In the genomic region with DNA sequence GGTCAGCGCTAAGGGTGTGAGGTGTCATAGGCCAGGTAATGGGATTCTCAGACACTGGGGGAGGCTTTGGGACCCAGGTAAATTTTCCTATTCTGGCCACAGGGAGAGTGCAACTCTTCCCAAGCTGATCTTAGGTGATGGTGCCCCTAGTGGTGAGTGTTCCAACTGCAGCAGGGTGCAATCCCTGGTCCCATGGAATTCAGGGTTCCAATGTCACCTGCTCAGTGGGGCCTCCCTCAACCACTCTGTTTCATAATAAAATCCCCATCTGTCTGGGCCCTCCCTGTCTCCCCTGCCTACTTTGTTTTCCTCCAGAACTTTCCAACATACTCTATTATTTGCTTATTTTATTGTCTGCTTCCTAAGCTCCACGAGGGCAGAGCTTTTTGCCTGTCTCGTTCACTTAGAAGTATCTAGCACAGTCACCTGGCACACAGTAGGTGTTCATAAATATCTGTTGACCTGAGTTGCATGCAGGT, we compare ENCODE assay signal across 9 cellular contexts. TPM values are rescaled to one million over a fixed set of nuclear protein-coding genes. Genes with fewer than 3 reads are reported as not detected.
A peak's percentile ranks its signal among the peaks of the same experiment; 100 is the strongest.
DNase-seq lines count a peak whose midpoint lies in the region; ATAC-seq and TF ChIP-seq lines count a peak whose summit lies in the region.
"Had no signal": no experiment of that assay in that cellular context is flagged by ENCODE, and none has a peak within 500 bp of the region (broad histone marks: within the 10 kb centered on the region; RNA-seq: fewer than 3 reads in every experiment).

No MANE protein-coding gene starts in this region.

- H3K27ac ChIP-seq in neuronal stem cell (replicated peaks; ENCODE audit: low read length) (no peak overlapping the region), tibial nerve (no peak overlapping the region)

- TF ChIP-seq CTCF in tibial nerve (IDR thresholded peaks at IDR 0.05): peak; percentile 56 to 87 (median 81)

- no peak overlapping the region for H4K91ac ChIP-seq in neuronal stem cell (ENCODE audit: low read depth, low read length, poor library complexity)

- H2BK15ac ChIP-seq in neuronal stem cell (ENCODE audit: low read length): no peak overlapping the region

- no peak overlapping the region for H2BK12ac ChIP-seq in neuronal stem cell (ENCODE audit: low read length)

- no peak overlapping the region for H4K8ac ChIP-seq in neuronal stem cell (ENCODE audit: low read depth, low read length)

- H2AFZ ChIP-seq in neuronal stem cell (ENCODE audit: low read length): no peak overlapping the region

- H3K4me2 ChIP-seq in neuronal stem cell (ENCODE audit: insufficient read depth, low read length, poor library complexity, severe bottlenecking): no peak overlapping the region

- H2BK5ac ChIP-seq in neuronal stem cell (ENCODE audit: low read length): no peak overlapping the region

- H3K14ac ChIP-seq in neuronal stem cell (ENCODE audit: low read length): no peak overlapping the region

- no peak overlapping the region for H3K18ac ChIP-seq in neuronal stem cell (ENCODE audit: low read length)

- peaks cover 0 to 8% of the 10 kb centered on the region in 2 donors for H3K4me1 ChIP-seq in neuronal stem cell (ENCODE audit: control insufficient read depth in 2 of 2, insufficient read depth in 1 of 2, low read depth in 1 of 2, low read length in 2 of 2)
- H3K4me1 ChIP-seq in tibial nerve: peaks cover 0 to 17% (median 3%) of the 10 kb centered on the region in 4 donors

- no peak for TF ChIP-seq EP300 in tibial nerve (IDR thresholded peaks at IDR 0.05)

- no peaks in the 10 kb centered on the region for H3K36me3 ChIP-seq in MG63
- no peaks in the 10 kb centered on the region for H3K36me3 ChIP-seq in neuronal stem cell (replicated peaks in 1 of 2; ENCODE audit: control insufficient read depth in 2 of 2, insufficient read depth in 2 of 2, low read length in 2 of 2)
- no peaks in the 10 kb centered on the region for H3K36me3 ChIP-seq in tibial nerve

- H3K27me3 ChIP-seq in MG63 (no peaks in the 10 kb centered on the region), neuronal stem cell (ENCODE audit: control insufficient read depth in 3 of 3, insufficient read depth in 3 of 3, low read depth in 1 of 3, low read length in 3 of 3) (peaks cover 0 to 14% (median 8%) of the 10 kb centered on the region in 3 experiments), tibial nerve (no peaks in the 10 kb centered on the region)

- WGBS in neuronal stem cell (ENCODE audit: extremely low coverage in 2 of 2, insufficient read length in 2 of 2, insufficient replicate concordance in 1 of 2), 2 donors: no CpG with 5 or more reads among the region's 3 CpGs
- 58 to 75% methylated on average over 3 of the region's 3 CpGs for WGBS in tibial nerve, 2 donors

- H3K9ac ChIP-seq in neuronal stem cell (ENCODE audit: low read depth, low read length, poor library complexity): no peak overlapping the region

- H3K23ac ChIP-seq in neuronal stem cell (ENCODE audit: low read depth, low read length, poor library complexity): no peak overlapping the region

- ATAC-seq in esophagus mucosa: peak; percentile 63
- ATAC-seq in GM18870 (IDR thresholded peaks at IDR 0.05; ENCODE audit: unreplicated experiment): no peak

- peak; percentile 25 for DNase-seq in NCI-H1105 (lab: John Stamatoyannopoulos, UW)
- DNase-seq in NCI-H1105 treated with DMSO at 0.1 percent for 48 hours (lab: John Stamatoyannopoulos, UW): no peak
- DNase-seq in MG63: peak; percentile 23
- DNase-seq in activated CD8-positive, alpha-beta memory T cell treated with anti-CD3 and anti-CD28 coated beads for 48 hours (ENCODE audit: low read depth in 2 of 3, low spot score in 2 of 3): peak in 2 of 3 experiments; percentile 31 to 38
- peak; percentile 65 for DNase-seq in neuronal stem cell (ENCODE audit: low spot score)
- DNase-seq in tibial nerve (ENCODE audit: low spot score in 2 of 2): peak; percentile 32 to 61

- H3K79me1 ChIP-seq in neuronal stem cell (ENCODE audit: low read depth, low read length): no peaks in the 10 kb centered on the region

- TF ChIP-seq POLR2A in tibial nerve (IDR thresholded peaks at IDR 0.05): no peak

- no peak overlapping the region for H2BK120ac ChIP-seq in neuronal stem cell (ENCODE audit: low read depth, low read length)

- no peak overlapping the region for H3K4ac ChIP-seq in neuronal stem cell (ENCODE audit: low read length)

- no peak overlapping the region for H2AK5ac ChIP-seq in neuronal stem cell (ENCODE audit: low read depth, low read length)

- H3K9me3 ChIP-seq in MG63 (no peaks in the 10 kb centered on the region), neuronal stem cell (replicated peaks in 1 of 2; ENCODE audit: control insufficient read depth in 2 of 2, insufficient read depth in 1 of 2, low read depth in 1 of 2, low read length in 2 of 2) (no peaks in the 10 kb centered on the region), tibial nerve (no peaks in the 10 kb centered on the region)

- H3K4me3 ChIP-seq in MG63: no peak overlapping the region
- H3K4me3 ChIP-seq in neuronal stem cell (ENCODE audit: low read length in 2 of 2): no peak overlapping the region
- H3K4me3 ChIP-seq in tibial nerve: no peak overlapping the region

RNA-seq across cellular contexts. Expression of gene SGSM1, which starts 2.9 kb away (rescaled TPM):
- not detected in 2 replicates for total RNA-seq in MG63 (2014; rRNA removed; shearing (Covaris generic); ENCODE audit: low replicate concordance)
- total RNA-seq in esophagus mucosa: 0.20 TPM
- 2.0 TPM for polyA plus RNA-seq in neuronal stem cell (2013, experiment 1 of 2)
- polyA plus RNA-seq in neuronal stem cell (2013, experiment 2 of 2): 1.6 TPM
- 1 to 10 TPM in 1 of 4 donors, under 1 TPM in 3; 0.22 to 1.5 (median 0.70) TPM for total RNA-seq in tibial nerve

RNA-seq across cellular contexts. Expression of gene PIWIL3, which starts 28.6 kb away (rescaled TPM):
- not detected in 2 replicates for total RNA-seq in MG63 (2014; rRNA removed; shearing (Covaris generic); ENCODE audit: low replicate concordance)
- total RNA-seq in esophagus mucosa (not detected), tibial nerve (not detected)
- polyA plus RNA-seq in neuronal stem cell (2013, experiment 1 of 2): not detected
- polyA plus RNA-seq in neuronal stem cell (2013, experiment 2 of 2): not detected
- polyA plus RNA-seq: esophagus had no signal
